ENCODE assay signal across 24 cellular contexts in genomic region chr2:200064879-200065278, GRCh38.
"Had no signal": no experiment of that assay in that cellular context is flagged by ENCODE, and none has a peak within 500 bp of the region (broad histone marks: within the 10 kb centered on the region; RNA-seq: fewer than 3 reads in every experiment).

No MANE protein-coding gene starts in this region.

- H2AFZ ChIP-seq: neural progenitor cell had no signal

- FAIRE-seq: bronchial epithelial cell, keratinocyte had no signal

- H3K36me3 ChIP-seq: colonic mucosa, gastrocnemius medialis, sigmoid colon, spleen, transverse colon had no signal

- H3K9me3 ChIP-seq: colonic mucosa, gastrocnemius medialis, sigmoid colon, spleen, testis, transverse colon had no signal

- H3K27me3 ChIP-seq: colonic mucosa, dorsolateral prefrontal cortex, gastrocnemius medialis, neural progenitor cell, sigmoid colon, spleen, testis, transverse colon had no signal

- DNase-seq: activated CD4-positive, alpha-beta T cell treated with anti-CD3 and anti-CD28 coated beads for 36 hours; activated CD4-positive, CD25-positive, alpha-beta regulatory T cell; activated CD8-positive, alpha-beta memory T cell treated with anti-CD3 and anti-CD28 coated beads, Interleukin-2, amount 10 ng/mL, durations not matched to agents 7 days and 5 days; activated CD8-positive, alpha-beta T cell treated with anti-CD3 and anti-CD28 coated beads, Interleukin-2, amount 10 ng/mL, durations not matched to agents 7 days and 5 days; activated naive CD4-positive, alpha-beta T cell; activated T-cell treated with anti-CD3 and anti-CD28 coated beads, Interleukin-2, amount 50 U/mL, for 72 hours; colonic mucosa; dorsolateral prefrontal cortex; effector memory CD4-positive, alpha-beta T cell; gastrocnemius medialis; hippocampal formation; left cardiac atrium; left ventricle myocardium superior; naive B cell; sigmoid colon; spleen; stimulated activated naive CD4-positive, alpha-beta T cell; T-helper 1 cell; testis; transverse colon had no signal

- ATAC-seq: activated CD4-positive, alpha-beta T cell treated with anti-CD3 and anti-CD28 coated beads for 36 hours; activated CD8-positive, alpha-beta memory T cell treated with anti-CD3 and anti-CD28 coated beads, Interleukin-2, amount 10 ng/mL, durations not matched to agents 7 days and 5 days; activated CD8-positive, alpha-beta T cell treated with anti-CD3 and anti-CD28 coated beads, Interleukin-2, amount 10 ng/mL, durations not matched to agents 7 days and 5 days; activated naive CD4-positive, alpha-beta T cell treated with anti-CD3 and anti-CD28 coated beads, Interleukin-2, amount 50 U/mL, for 72 hours; activated T-cell treated with anti-CD3 and anti-CD28 coated beads, Interleukin-2, amount 50 U/mL, for 72 hours; left cardiac atrium; left ventricle myocardium superior had no signal

- H3K9ac ChIP-seq: neural progenitor cell had no signal

- H3K4me2 ChIP-seq: neural progenitor cell had no signal

- H3K27ac ChIP-seq: colonic mucosa, dorsolateral prefrontal cortex, neural progenitor cell, sigmoid colon, spleen, testis, transverse colon had no signal

- H3K4me1 ChIP-seq: colonic mucosa, sigmoid colon, spleen, testis, transverse colon had no signal

- H3K4me3 ChIP-seq: colonic mucosa, dorsolateral prefrontal cortex, gastrocnemius medialis, neural progenitor cell, sigmoid colon, spleen, testis, transverse colon had no signal
